17 cellular contexts compared by ENCODE assay signal in the genomic region with DNA sequence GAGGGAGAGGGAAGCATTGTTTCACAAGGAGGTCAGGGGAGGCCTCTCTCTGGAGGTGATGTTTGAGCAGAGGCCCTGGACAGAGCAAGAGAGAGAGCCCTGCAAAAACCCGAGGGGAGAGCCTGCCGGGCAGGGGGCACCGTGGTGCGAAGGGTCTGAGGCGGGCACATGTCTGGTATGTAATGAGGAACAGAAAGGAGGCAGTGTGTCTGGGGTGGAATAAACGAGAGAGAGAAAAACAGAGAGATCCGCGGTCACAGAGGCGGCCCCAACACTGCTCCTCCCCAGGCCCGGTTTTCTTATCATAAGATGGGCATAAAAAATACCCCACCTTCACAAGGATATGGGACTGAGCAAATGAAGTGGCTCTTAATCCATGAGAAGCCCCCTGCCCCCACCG.
A peak's percentile ranks its signal among the peaks of the same experiment; 100 is the strongest.
DNase-seq lines count a peak whose midpoint lies in the region; ATAC-seq lines count a peak whose summit lies in the region.
"Had no signal": no experiment of that assay in that cellular context is flagged by ENCODE, and none has a peak within 500 bp of the region (broad histone marks: within the 10 kb centered on the region; RNA-seq: fewer than 3 reads in every experiment).

No MANE protein-coding gene starts in this region.

- in situ Hi-C loops in G401 (cut with HindIII; ENCODE audit: low sequenced_read_pairs) = no loop called here

- H3K4me3 Mint-ChIP-seq in activated naive CD4-positive, alpha-beta T cell treated with anti-CD3 and anti-CD28 coated beads, Interleukin-2, amount 50 U/mL, for 24 hours = no peak overlapping the region
- H3K4me3 Mint-ChIP-seq in activated naive CD4-positive, alpha-beta T cell treated with anti-CD3 and anti-CD28 coated beads, Interleukin-2, amount 10 ng/mL, durations not matched to agents 7 days and 5 days = no peak overlapping the region

- no peaks in the 10 kb centered on the region for H3K9me3 Mint-ChIP-seq in activated naive CD4-positive, alpha-beta T cell treated with anti-CD3 and anti-CD28 coated beads, Interleukin-2, amount 50 U/mL, for 24 hours
- no peaks in the 10 kb centered on the region for H3K9me3 Mint-ChIP-seq in activated naive CD4-positive, alpha-beta T cell treated with anti-CD3 and anti-CD28 coated beads, Interleukin-2, amount 10 ng/mL, durations not matched to agents 7 days and 5 days

- peaks cover 3% of the 10 kb centered on the region for H3K36me3 Mint-ChIP-seq in activated naive CD4-positive, alpha-beta T cell treated with anti-CD3 and anti-CD28 coated beads, Interleukin-2, amount 50 U/mL, for 24 hours
- H3K36me3 Mint-ChIP-seq in activated naive CD4-positive, alpha-beta T cell treated with anti-CD3 and anti-CD28 coated beads, Interleukin-2, amount 10 ng/mL, durations not matched to agents 7 days and 5 days = peaks cover 54% of the 10 kb centered on the region

- CTCF ChIA-PET in activated naive CD4-positive, alpha-beta T cell treated with anti-CD3 and anti-CD28 coated beads, Interleukin-2, amount 10 ng/mL, durations not matched to agents 7 days and 5 days (lab: Charles Lee) = interaction anchor here (0.8 kb wide), 1 partner anchor 15 kb away, joined by 3 read pairs; no protein-coding TSS in a partner anchor

- H3K4me1 ChIP-seq in mesodermal cell (ENCODE audit: control insufficient read depth, insufficient read depth, low read length, poor library complexity, severe bottlenecking) = peaks cover 3% of the 10 kb centered on the region
- H3K4me1 ChIP-seq in aorta (ENCODE audit: control insufficient read depth in 1 of 2, insufficient read depth in 2 of 2, low read length in 2 of 2) = peaks cover 9 to 14% of the 10 kb centered on the region in 2 donors

- no peak for DNase-seq in activated naive CD4-positive, alpha-beta T cell treated with anti-CD3 and anti-CD28 coated beads, Interleukin-2, amount 10 ng/mL, durations not matched to agents 7 days and 5 days
- DNase-seq in aorta (peak; percentile 29 to 34), NCI-H526 treated with DMSO at 0.1 percent for 48 hours (lab: John Stamatoyannopoulos, UW) (no peak), NCI-H187 treated with DMSO at 0.1 percent for 48 hours (lab: John Stamatoyannopoulos, UW) (no peak), G401 (ENCODE audit: low spot score) (no peak)
- DNase-seq: activated effector memory CD4-positive, alpha-beta T cell treated with Interleukin-2 at 50 U/mL for 16 hours; anterior cingulate cortex; COR-L47; foreskin melanocyte; left colon; NCI-H1436; NCI-H345; upper lobe of right lung had no signal

- peak overlapping the region; percentile 35 for H3K27ac Mint-ChIP-seq in activated naive CD4-positive, alpha-beta T cell treated with anti-CD3 and anti-CD28 coated beads, Interleukin-2, amount 50 U/mL, for 24 hours
- H3K27ac Mint-ChIP-seq in activated naive CD4-positive, alpha-beta T cell treated with anti-CD3 and anti-CD28 coated beads, Interleukin-2, amount 10 ng/mL, durations not matched to agents 7 days and 5 days = no peak overlapping the region

- H3K4me3 ChIP-seq in mesodermal cell (ENCODE audit: extremely low read depth, insufficient read depth, low read length, poor library complexity, severe bottlenecking) (no peak overlapping the region), aorta (ENCODE audit: low read length in 2 of 2) (no peak overlapping the region)
- H3K4me3 ChIP-seq: upper lobe of right lung had no signal

- H3K4me1 Mint-ChIP-seq in activated naive CD4-positive, alpha-beta T cell treated with anti-CD3 and anti-CD28 coated beads, Interleukin-2, amount 50 U/mL, for 24 hours = peaks cover 31% of the 10 kb centered on the region
- peaks cover 49% of the 10 kb centered on the region for H3K4me1 Mint-ChIP-seq in activated naive CD4-positive, alpha-beta T cell treated with anti-CD3 and anti-CD28 coated beads, Interleukin-2, amount 10 ng/mL, durations not matched to agents 7 days and 5 days

- H3K9me3 ChIP-seq in mesodermal cell (ENCODE audit: control insufficient read depth, low read length) = no peaks in the 10 kb centered on the region
- no peaks in the 10 kb centered on the region for H3K9me3 ChIP-seq in aorta (ENCODE audit: control insufficient read depth, low read length)
- H3K9me3 ChIP-seq: upper lobe of right lung had no signal

- H3K27ac ChIP-seq in angular gyrus (ENCODE audit: low read depth, low read length) (peak overlapping the region; percentile 93), mesodermal cell (ENCODE audit: low read depth, low read length, severe bottlenecking) (peak overlapping the region; percentile 16), aorta (ENCODE audit: low read depth in 1 of 2, low read length in 2 of 2) (no peak overlapping the region)
- H3K27ac ChIP-seq: epithelial cell of prostate, upper lobe of right lung had no signal

- H3K27me3 Mint-ChIP-seq in activated naive CD4-positive, alpha-beta T cell treated with anti-CD3 and anti-CD28 coated beads, Interleukin-2, amount 50 U/mL, for 24 hours = no peaks in the 10 kb centered on the region
- peaks cover 4% of the 10 kb centered on the region for H3K27me3 Mint-ChIP-seq in activated naive CD4-positive, alpha-beta T cell treated with anti-CD3 and anti-CD28 coated beads, Interleukin-2, amount 10 ng/mL, durations not matched to agents 7 days and 5 days

- peaks cover 38% of the 10 kb centered on the region for H3K36me3 ChIP-seq in mesodermal cell (ENCODE audit: control insufficient read depth, insufficient read depth, low read length)
- H3K36me3 ChIP-seq in aorta (ENCODE audit: control insufficient read depth in 1 of 2, insufficient read depth in 2 of 2, low read length in 1 of 2) = no peaks in the 10 kb centered on the region
- H3K36me3 ChIP-seq: upper lobe of right lung had no signal

- no peak for ATAC-seq in aorta (ENCODE audit: low FRiP score)
- ATAC-seq: left colon, upper lobe of right lung had no signal

- intact Hi-C loops in aorta (cut with DNase I) = no loop called here

- H3K27me3 ChIP-seq in aorta (ENCODE audit: control insufficient read depth in 1 of 2, insufficient read depth in 2 of 2, low read length in 1 of 2) = no peaks in the 10 kb centered on the region
- H3K27me3 ChIP-seq: upper lobe of right lung had no signal

- 89 to 94% methylated on average over 5 to 11 of the region's 11 CpGs for WGBS in mesodermal cell (ENCODE audit: insufficient coverage in 2 of 2), 2 experiments
- 78 to 79% methylated on average over 11 of the region's 11 CpGs for WGBS in aorta, 2 donors

Comparison
In these comparisons a context has a peak if more than half of its experiments do, and no peak if none do; other contexts are left out.
1. DNase-seq: peak in aorta (2 of 2); none in activated naive CD4-positive, alpha-beta T cell treated with anti-CD3 and anti-CD28 coated beads, Interleukin-2, amount 10 ng/mL, durations not matched to agents 7 days and 5 days (single experiment), NCI-H526 treated with DMSO at 0.1 percent for 48 hours (single experiment), NCI-H187 treated with DMSO at 0.1 percent for 48 hours (single experiment) and G401 (single experiment).
2. H3K27ac ChIP-seq: peak in angular gyrus (single experiment) and mesodermal cell (single experiment); none in aorta (0 of 2).